ENCODE assay signal across 39 cellular contexts in the genomic region with DNA sequence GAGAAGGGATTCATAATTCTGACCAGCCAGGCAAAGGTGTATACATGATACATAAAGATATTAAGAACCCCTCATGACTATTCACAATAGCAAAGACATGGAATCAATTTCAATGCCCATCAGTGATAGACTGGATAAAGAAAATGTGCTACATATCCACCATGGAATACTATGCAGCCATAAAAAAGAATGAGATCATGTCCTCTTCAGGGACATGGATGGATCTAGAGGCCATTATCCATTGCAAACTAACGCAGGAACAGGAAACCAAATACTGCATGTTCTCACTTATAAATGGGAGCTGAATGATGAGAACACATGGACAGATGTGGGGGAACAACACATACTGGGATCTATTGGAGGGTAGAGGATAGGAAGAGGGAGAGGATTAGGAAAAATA. TPM values are rescaled to one million over a fixed set of nuclear protein-coding genes. Genes with fewer than 3 reads are reported as not detected.
"Had no signal": no experiment of that assay in that cellular context is flagged by ENCODE, and none has a peak within 500 bp of the region (broad histone marks: within the 10 kb centered on the region; RNA-seq: fewer than 3 reads in every experiment).

No MANE protein-coding gene starts in this region.

- H3K36me3 ChIP-seq: MG63 had no signal

- DNase-seq: Kasumi-1, MG63, MM.1S, MV-4-11, NCI-H1048, NCI-H1092, NCI-H1092 treated with DMSO at 0.1 percent for 48 hours, NCI-H1105, NCI-H1105 treated with DMSO at 0.1 percent for 48 hours, NCI-H1417, NCI-H1417 treated with DMSO at 0.1 percent for 48 hours, NCI-H1436, NCI-H1436 treated with DMSO at 0.1 percent for 48 hours, NCI-H146, NCI-H1694, NCI-H1694 treated with DMSO at 0.1 percent for 48 hours, NCI-H187, NCI-H187 treated with DMSO at 0.1 percent for 48 hours, NCI-H1930, NCI-H2029, NCI-H2029 treated with DMSO at 0.1 percent for 48 hours, NCI-H2081, NCI-H2081 treated with DMSO at 0.1 percent for 48 hours, NCI-H2107, NCI-H2171, NCI-H2171 treated with DMSO at 0.1 percent for 48 hours, NCI-H2227 treated with DMSO at 0.1 percent for 48 hours, NCI-H226, NCI-H345, NCI-H446, NCI-H446 treated with DMSO at 0.1 percent for 48 hours, NCI-H510A, NCI-H510A treated with DMSO at 0.1 percent for 48 hours, NCI-H524, NCI-H524 treated with DMSO at 0.1 percent for 48 hours had no signal

- H3K4me3 ChIP-seq: MG63 had no signal

RNA-seq across cellular contexts. Expression of a gene that starts 21.4 kb away (rescaled TPM):
- total RNA-seq: LHCN-M2, M059J, MCF 10A, NCI-H460 had no signal
